Comparison of ENCODE assay signal across 8 cellular contexts in genomic region chr12:57459750-57460400, GRCh38. TPM values are rescaled to one million over a fixed set of nuclear protein-coding genes. Genes with fewer than 3 reads are reported as not detected.
A peak's percentile ranks its signal among the peaks of the same experiment; 100 is the strongest.
DNase-seq lines count a peak whose midpoint lies in the region; ATAC-seq, FAIRE-seq and TF ChIP-seq lines count a peak whose summit lies in the region.

GLI1 (plus strand) TSS chr12:57459785; CDS start chr12:57463692, 3,907 bp downstream.

- H3K79me2 ChIP-seq in K562 (ENCODE audit: control insufficient read depth, insufficient read depth, low read length), result peaks cover 20% of the 10 kb centered on the region; the same call in 2 of the 3 replicates

- CTCF ChIA-PET in BJ (lab: Yijun Ruan, JAX), result interaction anchor here (0.7 to 16.7 kb wide), 26 partner anchors 11 to 381 kb away, joined by 3 to 411 read pairs (median 4); partner anchors contain the start of genes B4GALNT1, NEMP1, PIP4K2C and SHMT2
- CTCF ChIA-PET in K562 (lab: Yijun Ruan, JAX; ENCODE audit: low intra/inter-chr PET ratio), result interaction anchor here (0.6 to 1.9 kb wide), 2 partner anchors 445 to 446 kb away, joined by 7 to 8 read pairs; no protein-coding TSS in a partner anchor

- no peak for TF ChIP-seq RAD21 in K562 (CRISPR knock-in tag; conservative IDR thresholded peaks at IDR 0.05 in 1 of 2, IDR thresholded peaks at IDR 0.05 in 1 of 2)

- peak within 1 kb of the TSS; percentile 91 for H3K4me2 ChIP-seq in K562 (ENCODE audit: insufficient read depth, low read length)

- H3K9me1 ChIP-seq in K562 (ENCODE audit: control insufficient read depth, insufficient read depth, low read length), result no peaks in the 10 kb centered on the region

- intact Hi-C loops in K562 (cut with micrococcal nuclease), result loop anchor here (2.0 to 5.0 kb wide), 3 partner anchors 27 to 232 kb away; partner anchors contain the start of genes DDIT3 and OS9

- no peak for FAIRE-seq in K562 (lab: Jason Lieb, UNC)

- BruUV-seq in K562 (replicated peaks; lab: Mats Ljungman, UMichigan), result no TSS peak

- 0% methylated on average over 1 of the region's 34 CpGs for WGBS in K562 (ENCODE audit: insufficient coverage, low coverage, missing lambda C conversion rate)
- under 1% methylated on average over 34 of the region's 34 CpGs for WGBS in thymus

- no peak for TF ChIP-seq EP300 in K562 (IDR thresholded peaks at IDR 0.05; ENCODE audit: low read length)

- peaks cover 36 to 58% of the 10 kb centered on the region in 2 experiments for H3K4me1 ChIP-seq in K562 (replicated peaks in 1 of 2; ENCODE audit: control insufficient read depth in 2 of 2, insufficient read depth in 2 of 2, low read length in 2 of 2)
- peaks cover 14% of the 10 kb centered on the region for H3K4me1 ChIP-seq in thymus (ENCODE audit: control insufficient read depth, insufficient read depth, low read length)

- TF ChIP-seq CTCF in BJ (IDR thresholded peaks at IDR 0.05; ENCODE audit: insufficient read depth, low read depth, low read length), result no peak
- no peak for TF ChIP-seq CTCF in K562 (IDR thresholded peaks at IDR 0.05 in 2 of 3, conservative IDR thresholded peaks at IDR 0.05 in 1 of 3; ENCODE audit: insufficient read depth in 2 of 3, low read depth in 1 of 3, low read length in 3 of 3)

- H2AFZ ChIP-seq in K562 (ENCODE audit: low read depth, low read length), result peak within 1 kb of the TSS; percentile 97

- DNase-seq in BJ (ENCODE audit: low read depth) (no peak), HT-29 (ENCODE audit: low spot score) (peak; percentile 24), K562 (ENCODE audit: extremely low read depth in 1 of 4, low spot score in 3 of 4) (peak in 3 of 4 experiments; percentile 68 to 77 (median 69)), left kidney (ENCODE audit: low read depth, low spot score) (peak; percentile 86), SK-N-DZ (ENCODE audit: low spot score) (no peak), NCI-H1417 (lab: John Stamatoyannopoulos, UW) (no peak), NCI-H1417 treated with DMSO at 0.1 percent for 48 hours (lab: John Stamatoyannopoulos, UW) (no peak)

- H3K9me3 ChIP-seq in K562 (replicated peaks; ENCODE audit: control insufficient read depth, insufficient read depth, low read depth, low read length) (no peaks in the 10 kb centered on the region), thymus (ENCODE audit: control insufficient read depth) (no peaks in the 10 kb centered on the region)

- no peak for ATAC-seq in K562

- H3K27me3 ChIP-seq in BJ (ENCODE audit: control insufficient read depth, insufficient read depth, low read length) (no peaks in the 10 kb centered on the region), K562 (ENCODE audit: control insufficient read depth in 2 of 2, insufficient read depth in 2 of 2, low read length in 2 of 2) (0 out of 5 replicates have a peak, but pooled peaks cover 0 to 6% of the 10 kb centered on the region in 2 experiments), thymus (ENCODE audit: control insufficient read depth, insufficient read depth) (peaks cover 18% of the 10 kb centered on the region)

- in situ Hi-C loops in K562 (cut with MboI), result no loop called here

- POLR2A ChIA-PET in BJ (lab: Charles Lee), result no interaction called here
- POLR2A ChIA-PET in K562 (lab: Yijun Ruan, JAX), result interaction anchor here (1.0 to 2.3 kb wide), 6 partner anchors 10 to 230 kb away, joined by 3 to 13 read pairs (median 3); partner anchors contain the start of gene SHMT2

- TF ChIP-seq POLR2A in K562 (conservative IDR thresholded peaks at IDR 0.05), result no peak

- H3K9ac ChIP-seq in K562 (ENCODE audit: insufficient read depth in 1 of 2, low read depth in 2 of 2, low read length in 2 of 2), result peak within 1 kb of the TSS; percentile 71 to 89

- peak within 1 kb of the TSS; percentile 67 for H3K4me3 ChIP-seq in BJ (ENCODE audit: low read depth, low read length)
- H3K4me3 ChIP-seq in K562, result peak within 1 kb of the TSS; percentile 62
- peak within 1 kb of the TSS; percentile 70 for H3K4me3 ChIP-seq in thymus (ENCODE audit: low read length)

- H3K27ac ChIP-seq in K562 (ENCODE audit: extremely low read depth, low read depth, low read length), result peak within 1 kb of the TSS; percentile 71
- peak within 1 kb of the TSS; percentile 85 for H3K27ac ChIP-seq in thymus (ENCODE audit: low read depth)

- no peaks in the 10 kb centered on the region for H4K20me1 ChIP-seq in K562 (replicated peaks; ENCODE audit: control insufficient read depth, insufficient read depth, low read length)

- H3K36me3 ChIP-seq in BJ (ENCODE audit: control insufficient read depth, insufficient read depth, low read length) (no peaks in the 10 kb centered on the region), K562 (ENCODE audit: control insufficient read depth, insufficient read depth, low read length) (no peaks in the 10 kb centered on the region), thymus (ENCODE audit: control insufficient read depth, insufficient read depth) (no peaks in the 10 kb centered on the region)

TF ChIP-seq in K562, 482 proteins besides CTCF, POLR2A, EP300 and RAD21 (continues in another document):
- TF ChIP-seq VEZF1 (CRISPR knock-in tag; IDR thresholded peaks at IDR 0.05) (peak; percentile 97), MNT (conservative IDR thresholded peaks at IDR 0.05) (peak; percentile 2 to 15; a peak in 1 of 4 replicates), CREB5 (CRISPR knock-in tag; IDR thresholded peaks at IDR 0.05) (no peak), KDM5B (IDR thresholded peaks at IDR 0.05; ENCODE audit: insufficient replicate concordance, low read depth, low read length) (peak; percentile 12), ARNT (IDR thresholded peaks at IDR 0.05) (peak in 1 of 2 experiments; percentile 5; a peak in 1 of 4 replicates)

RNA-seq across cellular contexts. Expression of gene GLI1, which starts in this region (rescaled TPM):
- polyA plus RNA-seq in BJ (2011; rRNA removed) (5.9 and 9.0 TPM in 2 replicates), K562 (2011; rRNA removed) (0.33 and 1.1 TPM in 2 replicates), K562 (2014; fragmentation: Illumina TruSeq; extraction: Trizol) (0.61 and 0.80 TPM in 2 replicates), K562 (2014; fragmentation: Nextera tagmentation; extraction: Ambion mirVana) (under 1 TPM; 0.24 to 0.31 TPM), K562 (2014; rRNA removed) (0.51 and 0.64 TPM in 2 replicates), thymus (0.71 TPM)
- polyA minus RNA-seq in BJ (2011; rRNA and poly(A)+ RNA removed), result 6.7 and 11.8 TPM in 2 replicates
- 2.0 and 4.2 TPM in 2 replicates for total RNA-seq in HT-29 (2014; rRNA removed; shearing (Covaris generic))
- 1.4 and 2.9 TPM in 2 replicates for total RNA-seq in K562 (2011; cell fraction: chromatin; rRNA removed; ENCODE audit: low replicate concordance)
- total RNA-seq in K562 (2011; cell fraction: nucleolus; rRNA removed), result 1.0 and 1.3 TPM in 2 replicates
- 2.0 and 2.7 TPM in 2 replicates for total RNA-seq in K562 (2011; cell fraction: nucleoplasm; rRNA removed)
- total RNA-seq in K562 (2014; rRNA removed) (0.33 and 0.41 TPM in 2 replicates), K562 (2014; rRNA removed; fragmentation: Illumina TruSeq; extraction: Trizol) (0.76 and 0.80 TPM in 2 replicates), K562 (2015; rRNA removed; fragmentation: Illumina TruSeq; extraction: Trizol) (0.30 and 2.2 TPM in 2 replicates), K562 (2021) (2.1 and 3.7 TPM in 2 replicates)
- polyA plus RNA-seq in K562 (2011; cell fraction: cytosol; rRNA removed), result 0.63 and 0.64 TPM in 2 replicates
- 2.0 and 3.7 TPM in 2 replicates for polyA plus RNA-seq in K562 (2011; cell fraction: nucleus; rRNA removed)
- 2.2 and 3.2 TPM in 2 replicates for polyA plus RNA-seq in K562 (2012)
- polyA minus RNA-seq in K562 (2011; rRNA and poly(A)+ RNA removed), result 0.36 and 0.81 TPM in 2 replicates
- polyA minus RNA-seq in K562 (2011; cell fraction: cytosol; rRNA and poly(A)+ RNA removed), result not detected in 2 replicates
- 0.33 and 0.81 TPM in 2 replicates for polyA minus RNA-seq in K562 (2011; cell fraction: nucleus; rRNA and poly(A)+ RNA removed)
- 0.43 and 0.83 TPM in 2 replicates for polyA plus RNA-seq in SK-N-DZ (2014; cell fraction: cytosol; rRNA removed)
- polyA plus RNA-seq in SK-N-DZ (2014; cell fraction: nucleus; rRNA removed), result 0.33 and 0.54 TPM in 2 replicates

Comparison
In these comparisons a context has a peak if more than half of its experiments do, and no peak if none do; other contexts are left out.
1. DNase-seq: peak in HT-29 (single experiment), K562 (3 of 4) and left kidney (single experiment); none in BJ (single experiment), SK-N-DZ (single experiment), NCI-H1417 (0 of 3) and NCI-H1417 treated with DMSO at 0.1 percent for 48 hours (single experiment).
2. Peak in every context shown above with its lines, with median percentiles within 50 percentile points of each other: H3K4me3 ChIP-seq.